In the genomic region with DNA sequence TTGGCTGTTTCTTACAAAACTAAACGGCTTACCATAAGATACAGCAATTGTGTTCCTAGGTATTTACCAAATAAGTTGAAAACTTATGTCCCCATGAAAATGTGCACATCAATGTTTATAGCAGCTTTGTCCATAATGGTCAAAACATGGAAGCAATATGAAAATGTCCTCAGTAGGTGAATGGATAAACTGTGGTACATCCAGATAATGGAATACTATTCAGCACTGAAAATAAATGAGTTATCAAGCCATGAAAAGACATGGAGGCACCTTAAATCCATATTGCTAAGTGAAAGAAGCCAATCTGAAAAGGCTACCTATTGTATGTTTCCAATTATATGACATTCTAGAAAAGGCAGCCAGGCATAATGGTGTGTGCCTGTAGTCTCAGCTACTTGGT, we compare ENCODE assay signal across 22 cellular contexts.
"Had no signal": no experiment of that assay in that cellular context is flagged by ENCODE, and none has a peak within 500 bp of the region (broad histone marks: within the 10 kb centered on the region; RNA-seq: fewer than 3 reads in every experiment).

No MANE protein-coding gene starts in this region.

- H3K4me1 ChIP-seq: left ventricle myocardium inferior, right atrium auricular region, suprapubic skin, tibial artery, upper lobe of right lung had no signal

- FAIRE-seq: small intestine, urothelium cell line had no signal

- DNase-seq: hypothalamus; islet precursor cell; left ventricle myocardium inferior; mesendoderm; mucosa of descending colon; naive thymus-derived CD4-positive, alpha-beta T cell; ovary; small intestine; spleen; stimulated activated CD4-positive, alpha-beta T cell treated with anti-CD3 and anti-CD28 coated beads, Interleukin-4, amount 100 ng/mL, for 24 hours; stimulated activated naive CD4-positive, alpha-beta T cell; tibial artery; trophoblast cell; upper lobe of right lung had no signal

- H3K27ac ChIP-seq: left ventricle myocardium inferior, ovary, right atrium auricular region, spleen, suprapubic skin, thoracic aorta, tibial artery, upper lobe of right lung had no signal

- ATAC-seq: mucosa of descending colon; naive thymus-derived CD4-positive, alpha-beta T cell; natural killer cell treated with Interleukin-12 subunit alpha and Interleukin-12 subunit beta and Interleukin-15 and Interleukin-18, amount 100 ng/mL, for 72 hours; sciatic nerve; stimulated activated effector memory CD8-positive, alpha-beta T cell treated with anti-CD3 and anti-CD28 coated beads, Interleukin-12 subunit alpha, Interleukin-12 subunit beta, amount 100 ng/mL, for 72 hours; upper lobe of right lung had no signal

- H3K4me3 ChIP-seq: left ventricle myocardium inferior, lung, mucosa of descending colon, ovary, right atrium auricular region, spleen, suprapubic skin, thoracic aorta, tibial artery, upper lobe of right lung had no signal

- H3K9me3 ChIP-seq: mucosa of descending colon, ovary, right atrium auricular region, spleen, suprapubic skin, thoracic aorta, tibial artery, upper lobe of right lung had no signal

- H3K27me3 ChIP-seq: ovary, right atrium auricular region, spleen, suprapubic skin, tibial artery, upper lobe of right lung had no signal

- H3K36me3 ChIP-seq: left ventricle myocardium inferior, ovary, right atrium auricular region, spleen, suprapubic skin, thoracic aorta, tibial artery, upper lobe of right lung had no signal
